In the genomic region with DNA sequence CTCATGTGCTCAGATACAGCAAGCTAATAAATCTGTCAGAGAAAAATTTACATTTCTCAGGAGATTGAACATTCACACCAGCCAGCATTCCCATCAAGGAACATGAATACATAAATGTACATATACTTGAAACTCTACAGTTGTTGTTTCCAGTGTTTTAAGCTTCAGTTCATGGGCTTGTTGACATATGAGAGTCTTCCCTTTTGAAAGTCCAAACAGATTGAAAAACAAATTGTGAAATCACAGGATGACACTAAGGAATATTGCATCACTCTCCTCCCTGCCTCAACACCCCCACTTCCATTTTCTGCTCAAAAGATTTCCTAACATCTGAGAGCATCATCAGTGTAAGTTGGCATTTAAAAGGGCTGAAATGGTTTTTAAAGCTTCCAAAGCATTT, we compare ENCODE assay signal across 12 cellular contexts.
DNase-seq lines count a peak whose midpoint lies in the region; ATAC-seq and TF ChIP-seq lines count a peak whose summit lies in the region.
"Had no signal": no experiment of that assay in that cellular context is flagged by ENCODE, and none has a peak within 500 bp of the region (broad histone marks: within the 10 kb centered on the region; RNA-seq: fewer than 3 reads in every experiment).

No MANE protein-coding gene starts in this region.

- no peaks in the 10 kb centered on the region for H3K9me3 Mint-ChIP-seq in stimulated activated effector memory CD8-positive, alpha-beta T cell treated with anti-CD3 and anti-CD28 coated beads, Interleukin-12 subunit alpha, Interleukin-12 subunit beta, amount 100 ng/mL, for 72 hours
- H3K9me3 Mint-ChIP-seq: natural killer cell had no signal

- H3K4me3 ChIP-seq in gastroesophageal sphincter = no peak overlapping the region
- H3K4me3 ChIP-seq in skin epidermis = no peak overlapping the region
- H3K4me3 ChIP-seq: ascending aorta had no signal

- TF ChIP-seq EP300 in gastroesophageal sphincter (IDR thresholded peaks at IDR 0.05) = no peak

- no peak overlapping the region for H3K27ac Mint-ChIP-seq in stimulated activated effector memory CD8-positive, alpha-beta T cell treated with anti-CD3 and anti-CD28 coated beads, Interleukin-12 subunit alpha, Interleukin-12 subunit beta, amount 100 ng/mL, for 72 hours
- H3K27ac Mint-ChIP-seq: natural killer cell had no signal

- TF ChIP-seq CTCF in gastroesophageal sphincter (IDR thresholded peaks at IDR 0.05) = no peak

- H3K4me3 Mint-ChIP-seq in stimulated activated effector memory CD8-positive, alpha-beta T cell treated with anti-CD3 and anti-CD28 coated beads, Interleukin-12 subunit alpha, Interleukin-12 subunit beta, amount 100 ng/mL, for 72 hours = no peak overlapping the region
- H3K4me3 Mint-ChIP-seq: natural killer cell had no signal

- no peaks in the 10 kb centered on the region for H3K9me3 ChIP-seq in gastroesophageal sphincter
- H3K9me3 ChIP-seq: ascending aorta had no signal

- peaks cover 0 to 9% (median 0%) of the 10 kb centered on the region in 3 donors for H3K4me1 ChIP-seq in gastroesophageal sphincter

- TF ChIP-seq POLR2A in gastroesophageal sphincter (IDR thresholded peaks at IDR 0.05) = no peak

- H3K36me3 Mint-ChIP-seq in stimulated activated effector memory CD8-positive, alpha-beta T cell treated with anti-CD3 and anti-CD28 coated beads, Interleukin-12 subunit alpha, Interleukin-12 subunit beta, amount 100 ng/mL, for 72 hours = peaks cover 21% of the 10 kb centered on the region
- H3K36me3 Mint-ChIP-seq: natural killer cell had no signal

- H3K27me3 ChIP-seq in gastroesophageal sphincter = no peaks in the 10 kb centered on the region
- H3K27me3 ChIP-seq: ascending aorta had no signal

- no peaks in the 10 kb centered on the region for H3K4me1 Mint-ChIP-seq in stimulated activated effector memory CD8-positive, alpha-beta T cell treated with anti-CD3 and anti-CD28 coated beads, Interleukin-12 subunit alpha, Interleukin-12 subunit beta, amount 100 ng/mL, for 72 hours
- H3K4me1 Mint-ChIP-seq: natural killer cell had no signal

- DNase-seq in GM03348 (ENCODE audit: low spot score) (peak; percentile 63), RKO (ENCODE audit: low spot score) (peak; percentile 34), pons (ENCODE audit: low spot score) (no peak), NCI-H146 treated with DMSO at 0.1 percent for 48 hours (lab: John Stamatoyannopoulos, UW; ENCODE audit: unreplicated experiment) (no peak)
- DNase-seq in stimulated activated effector memory CD8-positive, alpha-beta T cell treated with anti-CD3 and anti-CD28 coated beads, Interleukin-12 subunit alpha, Interleukin-12 subunit beta, amount 100 ng/mL, for 72 hours (ENCODE audit: low spot score in 2 of 2) = no peak
- DNase-seq: natural killer cell, NCI-H2171, PC-3 had no signal

- H3K27ac ChIP-seq in gastroesophageal sphincter (peak overlapping the region in 2 of 4 donors; percentile 14 to 56), skin epidermis (peak overlapping the region in 14 of 21 experiments; percentile 19 to 76 (median 48))
- H3K27ac ChIP-seq: ascending aorta had no signal

- H3K36me3 ChIP-seq in gastroesophageal sphincter = no peaks in the 10 kb centered on the region
- H3K36me3 ChIP-seq: ascending aorta had no signal

- peak; percentile 45 for ATAC-seq in gastroesophageal sphincter
- no peak for ATAC-seq in stimulated activated effector memory CD8-positive, alpha-beta T cell treated with anti-CD3 and anti-CD28 coated beads, Interleukin-12 subunit alpha, Interleukin-12 subunit beta, amount 100 ng/mL, for 72 hours
- ATAC-seq in HG02763 (IDR thresholded peaks at IDR 0.05; ENCODE audit: unreplicated experiment) = no peak
- ATAC-seq: natural killer cell, PC-3 had no signal

Comparison
In these comparisons a context has a peak if more than half of its experiments do, and no peak if none do; other contexts are left out.
1. DNase-seq: peak in GM03348 (single experiment) and RKO (single experiment); none in pons (single experiment), NCI-H146 treated with DMSO at 0.1 percent for 48 hours (single experiment) and stimulated activated effector memory CD8-positive, alpha-beta T cell treated with anti-CD3 and anti-CD28 coated beads, Interleukin-12 subunit alpha, Interleukin-12 subunit beta, amount 100 ng/mL, for 72 hours (0 of 2).